In the genomic region with DNA sequence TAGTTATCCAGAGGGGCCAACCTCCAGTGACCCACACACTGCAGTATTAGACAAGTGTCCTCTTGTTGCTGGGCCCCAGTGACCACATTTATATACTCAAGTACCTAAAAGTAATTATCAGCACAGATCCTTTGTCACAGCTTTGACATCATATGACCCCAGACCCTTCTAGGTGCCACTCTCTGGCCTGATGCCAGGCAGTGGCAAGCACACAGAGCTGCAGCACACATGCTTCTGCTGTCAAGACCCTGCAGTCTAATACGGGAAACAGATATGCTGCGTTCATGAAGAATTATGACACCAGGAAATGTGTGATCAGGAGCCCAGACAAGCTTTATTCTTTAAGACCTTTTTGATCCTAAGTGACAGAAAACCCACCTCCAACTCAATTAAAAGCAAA, we compare ENCODE assay signal across 2 cellular contexts.
TF ChIP-seq lines count a peak whose summit lies in the region.

No MANE protein-coding gene starts in this region.

TF ChIP-seq in IMR-90, 13 proteins besides CTCF, POLR2A, EP300 and RAD21:
- TF ChIP-seq FOS (IDR thresholded peaks at IDR 0.05; ENCODE audit: low read depth, low read length) = no peak
- TF ChIP-seq NFE2L2 (IDR thresholded peaks at IDR 0.05; ENCODE audit: low read depth, low read length) = no peak
- TF ChIP-seq SMC3 (IDR thresholded peaks at IDR 0.05; ENCODE audit: low read depth, low read length) = no peak
- TF ChIP-seq RCOR1 (IDR thresholded peaks at IDR 0.05; ENCODE audit: insufficient replicate concordance, low read length) = no peak
- TF ChIP-seq RFX5 (IDR thresholded peaks at IDR 0.05; ENCODE audit: low read depth, low read length) = no peak
- no peak for TF ChIP-seq CHD1 (IDR thresholded peaks at IDR 0.05; ENCODE audit: low read depth, low read length)
- TF ChIP-seq MAFK (IDR thresholded peaks at IDR 0.05; ENCODE audit: low read depth, low read length) = no peak
TF ChIP-seq in IMR-90: peak in this region for 0.

TF ChIP-seq in SK-N-SH, 30 proteins besides CTCF, POLR2A, EP300 and RAD21:
- TF ChIP-seq JUND (IDR thresholded peaks at IDR 0.05) = no peak
